In the genomic region with DNA sequence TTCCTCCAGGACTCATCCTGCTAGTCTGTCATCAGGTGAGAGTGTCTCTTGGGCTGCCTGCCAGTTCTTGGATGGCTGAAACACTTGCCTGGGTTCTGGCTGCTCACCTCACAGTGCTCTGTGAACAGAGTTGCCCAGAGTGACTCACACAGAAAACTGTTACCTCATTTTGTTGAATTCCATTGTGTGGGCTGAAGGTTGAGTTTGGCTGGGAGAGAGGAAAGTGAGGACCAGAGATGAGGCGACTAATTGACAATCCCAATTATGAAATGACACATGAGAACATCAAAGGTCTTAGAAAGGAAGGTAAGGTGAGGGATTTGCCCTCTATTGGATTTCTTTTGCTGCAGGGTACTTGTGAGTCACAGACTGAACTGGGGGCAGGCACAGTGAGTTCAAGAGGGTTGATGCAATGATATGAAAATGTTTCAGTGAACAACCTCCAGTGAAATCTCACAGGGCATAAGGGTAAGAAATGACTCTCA, we compare ENCODE assay signal across 16 cellular contexts. TPM values are rescaled to one million over a fixed set of nuclear protein-coding genes. Genes with fewer than 3 reads are reported as not detected.
DNase-seq lines count a peak whose midpoint lies in the region; TF ChIP-seq lines count a peak whose summit lies in the region.
"Had no signal": no experiment of that assay in that cellular context is flagged by ENCODE, and none has a peak within 500 bp of the region (broad histone marks: within the 10 kb centered on the region; RNA-seq: fewer than 3 reads in every experiment).

No MANE protein-coding gene starts in this region.

- POLR2A ChIA-PET in activated CD4-positive, alpha-beta T cell treated with anti-CD3 and anti-CD28 coated beads, Interleukin-2, amount 10 ng/mL, durations not matched to agents 7 days and 5 days (lab: Charles Lee), result no interaction called here

- no peak overlapping the region for H3K4me2 ChIP-seq in mesendoderm (ENCODE audit: low read length)

- no peak overlapping the region for H4K5ac ChIP-seq in mesendoderm (ENCODE audit: low read length)

- TF ChIP-seq CTCF in sigmoid colon (IDR thresholded peaks at IDR 0.05), result no peak

- H3K27me3 ChIP-seq in mesendoderm (ENCODE audit: insufficient read depth, low read length, poor library complexity) (no peaks in the 10 kb centered on the region), sigmoid colon (no peaks in the 10 kb centered on the region)
- H3K27me3 ChIP-seq: tibial nerve had no signal

- TF ChIP-seq EP300 in sigmoid colon (IDR thresholded peaks at IDR 0.05), result no peak

- no peaks in the 10 kb centered on the region for H3K36me3 Mint-ChIP-seq in activated CD4-positive, alpha-beta T cell treated with anti-CD3 and anti-CD28 coated beads, Interleukin-2, amount 10 ng/mL, durations not matched to agents 7 days and 5 days (ENCODE audit: low read depth)
- no peaks in the 10 kb centered on the region for H3K36me3 Mint-ChIP-seq in activated naive CD8-positive, alpha-beta T cell treated with anti-CD3 and anti-CD28 coated beads for 36 hours
- H3K36me3 Mint-ChIP-seq: T-cell had no signal

- DNase-seq in activated CD4-positive, alpha-beta T cell treated with anti-CD3 and anti-CD28 coated beads for 48 hours, result peak; percentile 56
- no peak for DNase-seq in activated CD4-positive, alpha-beta T cell treated with anti-CD3 and anti-CD28 coated beads, Interleukin-2, amount 10 ng/mL, durations not matched to agents 7 days and 5 days
- DNase-seq in LoVo (ENCODE audit: low spot score) (peak; percentile 63), mesendoderm (peak; percentile 23), NCI-H1417 (lab: John Stamatoyannopoulos, UW) (no peak), sigmoid colon (no peak)
- peak; percentile 35 for DNase-seq in activated naive CD8-positive, alpha-beta T cell treated with anti-CD3 and anti-CD28 coated beads for 36 hours
- no peak for DNase-seq in stimulated activated naive CD4-positive, alpha-beta T cell (lab: John Stamatoyannopoulos, UW)
- DNase-seq: activated CD4-positive, CD25-positive, alpha-beta regulatory T cell treated with anti-CD3 and anti-CD28 coated beads, Interleukin-2, amount 50 U/mL, for 72 hours; cerebellar nuclear complex; HCEC 1CT; NCI-H446 treated with DMSO at 0.1 percent for 48 hours; T-cell had no signal

- H3K79me2 ChIP-seq in mesendoderm (ENCODE audit: control insufficient read depth, insufficient read depth, low read length), result no peaks in the 10 kb centered on the region

- no peaks in the 10 kb centered on the region for H3K79me1 ChIP-seq in mesendoderm (ENCODE audit: low read length)

- no CpG with 5 or more reads among the region's 1 CpG for whole genome bisulfite sequencing in mesendoderm (ENCODE audit: extremely low coverage, insufficient coverage, low lambda C conversion rate)
- 82 to 88% methylated on average over 1 of the region's 1 CpG for WGBS in sigmoid colon, 2 donors

- H3K9me3 ChIP-seq in sigmoid colon, result no peaks in the 10 kb centered on the region
- H3K9me3 ChIP-seq: neutrophil, tibial nerve had no signal

- no peak overlapping the region for H2AK5ac ChIP-seq in mesendoderm (ENCODE audit: low read length)

- no peak overlapping the region for H3K4me3 Mint-ChIP-seq in activated CD4-positive, alpha-beta T cell treated with anti-CD3 and anti-CD28 coated beads, Interleukin-2, amount 10 ng/mL, durations not matched to agents 7 days and 5 days
- H3K4me3 Mint-ChIP-seq in activated naive CD8-positive, alpha-beta T cell treated with anti-CD3 and anti-CD28 coated beads for 36 hours, result no peak overlapping the region
- H3K4me3 Mint-ChIP-seq: T-cell had no signal

- no peak overlapping the region for H3K9ac ChIP-seq in mesendoderm (ENCODE audit: low read length)

- no peak overlapping the region for H3K18ac ChIP-seq in mesendoderm (ENCODE audit: low read length)

- no peaks in the 10 kb centered on the region for H3K4me1 ChIP-seq in mesendoderm (ENCODE audit: control insufficient read depth, low read depth, low read length)
- no peaks in the 10 kb centered on the region for H3K4me1 ChIP-seq in sigmoid colon
- H3K4me1 ChIP-seq: tibial nerve had no signal

- TF ChIP-seq POLR2A in sigmoid colon (IDR thresholded peaks at IDR 0.05), result no peak

- CTCF ChIA-PET in activated CD4-positive, alpha-beta T cell treated with anti-CD3 and anti-CD28 coated beads, Interleukin-2, amount 10 ng/mL, durations not matched to agents 7 days and 5 days (lab: Charles Lee), result interaction anchor here (1.0 kb wide), 1 partner anchor 22 kb away, joined by 3 read pairs; no protein-coding TSS in a partner anchor

- H3K36me3 ChIP-seq in mesendoderm (ENCODE audit: control insufficient read depth, insufficient read depth, low read length), result no peaks in the 10 kb centered on the region
- H3K36me3 ChIP-seq in sigmoid colon, result no peaks in the 10 kb centered on the region
- H3K36me3 ChIP-seq: neutrophil, tibial nerve had no signal

- no peak overlapping the region for H2BK120ac ChIP-seq in mesendoderm (ENCODE audit: low read depth, low read length)

- H3K27me3 Mint-ChIP-seq in activated CD4-positive, alpha-beta T cell treated with anti-CD3 and anti-CD28 coated beads, Interleukin-2, amount 10 ng/mL, durations not matched to agents 7 days and 5 days, result peaks cover 3% of the 10 kb centered on the region
- H3K27me3 Mint-ChIP-seq in activated naive CD8-positive, alpha-beta T cell treated with anti-CD3 and anti-CD28 coated beads for 36 hours, result peaks cover 4% of the 10 kb centered on the region

- H3K56ac ChIP-seq in mesendoderm (ENCODE audit: low read length), result no peak overlapping the region

- H3K23ac ChIP-seq in mesendoderm (ENCODE audit: low read length), result no peak overlapping the region

- no peak overlapping the region for H2BK15ac ChIP-seq in mesendoderm (replicated peaks; ENCODE audit: low read depth)

- peaks cover 3% of the 10 kb centered on the region for H3K4me1 Mint-ChIP-seq in activated CD4-positive, alpha-beta T cell treated with anti-CD3 and anti-CD28 coated beads, Interleukin-2, amount 10 ng/mL, durations not matched to agents 7 days and 5 days
- peaks cover 11% of the 10 kb centered on the region for H3K4me1 Mint-ChIP-seq in activated naive CD8-positive, alpha-beta T cell treated with anti-CD3 and anti-CD28 coated beads for 36 hours
- H3K4me1 Mint-ChIP-seq: T-cell had no signal

- intact Hi-C loops in sigmoid colon (cut with DNase I), result no loop called here

- H4K8ac ChIP-seq in mesendoderm (ENCODE audit: low read depth, low read length), result no peak overlapping the region

- H3K27ac ChIP-seq in mesendoderm (ENCODE audit: low read depth, low read length), result no peak overlapping the region
- H3K27ac ChIP-seq in sigmoid colon, result no peak overlapping the region
- H3K27ac ChIP-seq: neutrophil, tibial nerve had no signal

- H3K4me3 ChIP-seq in mesendoderm (ENCODE audit: low read length) (no peak overlapping the region), sigmoid colon (no peak overlapping the region)
- H3K4me3 ChIP-seq: tibial nerve had no signal

- no peaks in the 10 kb centered on the region for H3K9me3 Mint-ChIP-seq in activated CD4-positive, alpha-beta T cell treated with anti-CD3 and anti-CD28 coated beads, Interleukin-2, amount 10 ng/mL, durations not matched to agents 7 days and 5 days
- H3K9me3 Mint-ChIP-seq in activated naive CD8-positive, alpha-beta T cell treated with anti-CD3 and anti-CD28 coated beads for 36 hours, result no peaks in the 10 kb centered on the region
- H3K9me3 Mint-ChIP-seq: T-cell had no signal

- no peak overlapping the region for H3K4ac ChIP-seq in mesendoderm (ENCODE audit: low read depth, low read length)

- no peak overlapping the region for H2BK5ac ChIP-seq in mesendoderm (ENCODE audit: low read length)

- H3K27ac Mint-ChIP-seq in activated CD4-positive, alpha-beta T cell treated with anti-CD3 and anti-CD28 coated beads, Interleukin-2, amount 10 ng/mL, durations not matched to agents 7 days and 5 days, result no peak overlapping the region
- H3K27ac Mint-ChIP-seq in activated naive CD8-positive, alpha-beta T cell treated with anti-CD3 and anti-CD28 coated beads for 36 hours, result peak overlapping the region; percentile 66
- H3K27ac Mint-ChIP-seq: T-cell had no signal

RNA-seq across cellular contexts. Expression of a gene that starts 20.1 kb away (rescaled TPM):
- under 1 TPM; 0.35 to 0.89 TPM for total RNA-seq in activated CD4-positive, alpha-beta T cell treated with anti-CD3 and anti-CD28 coated beads, Interleukin-2, amount 10 ng/mL, durations not matched to agents 7 days and 5 days
- total RNA-seq in activated naive CD8-positive, alpha-beta T cell treated with anti-CD3 and anti-CD28 coated beads for 36 hours, result 1 to 10 TPM; 3.2 to 5.0 TPM
- polyA plus RNA-seq in mesendoderm (2013, experiment 1 of 2), result 0.95 TPM
- 1.2 TPM for polyA plus RNA-seq in mesendoderm (2013, experiment 2 of 2)
- total RNA-seq in sigmoid colon, result 1 to 10 TPM in 1 of 4 donors, under 1 TPM in 3; 0.28 to 6.1 (median 0.64) TPM
- 1 to 10 TPM in 1 of 3 donors, not detected in 2; 1.6 TPM for polyA plus RNA-seq in sigmoid colon
- total RNA-seq: lung microvascular endothelial cell had no signal

Comparison
In these comparisons a context has a peak if more than half of its experiments do, and no peak if none do; other contexts are left out.
1. DNase-seq: peak in activated CD4-positive, alpha-beta T cell treated with anti-CD3 and anti-CD28 coated beads for 48 hours (single experiment), LoVo (single experiment), activated naive CD8-positive, alpha-beta T cell treated with anti-CD3 and anti-CD28 coated beads for 36 hours (single experiment) and mesendoderm (single experiment); none in activated CD4-positive, alpha-beta T cell treated with anti-CD3 and anti-CD28 coated beads, Interleukin-2, amount 10 ng/mL, durations not matched to agents 7 days and 5 days (single experiment), NCI-H1417 (0 of 3), sigmoid colon (single experiment) and stimulated activated naive CD4-positive, alpha-beta T cell (0 of 6).